ENCODE assay signal across 3 cellular contexts in genomic region chr20:38698541-38698940, GRCh38.
"Had no signal": no experiment of that assay in that cellular context is flagged by ENCODE, and none has a peak within 500 bp of the region (broad histone marks: within the 10 kb centered on the region; RNA-seq: fewer than 3 reads in every experiment).

No MANE protein-coding gene starts in this region.

- H3K4me3 ChIP-seq: GM12878 had no signal

- ATAC-seq: GM12878 had no signal

- DNase-seq: GDM1, GF-D8 had no signal
